ENCODE assay signal across 20 cellular contexts in genomic region chr17:2074919-2075318, GRCh38. TPM values are rescaled to one million over a fixed set of nuclear protein-coding genes. Genes with fewer than 3 reads are reported as not detected.
DNase-seq lines count a peak whose midpoint lies in the region; ATAC-seq and TF ChIP-seq lines count a peak whose summit lies in the region.
"Had no signal": no experiment of that assay in that cellular context is flagged by ENCODE, and none has a peak within 500 bp of the region (broad histone marks: within the 10 kb centered on the region; RNA-seq: fewer than 3 reads in every experiment).

No MANE protein-coding gene starts in this region.

- H3K27ac ChIP-seq in Peyer's patch (peak overlapping the region; percentile 38 to 72 (median 66)), right cardiac atrium (ENCODE audit: low read length) (peak overlapping the region; percentile 78), psoas muscle (peak overlapping the region; percentile 81), GM23248 (no peak overlapping the region)
- H3K27ac ChIP-seq: HL-60 had no signal

- H3K4me3 Mint-ChIP-seq in type B pancreatic cell (no peak overlapping the region), T-helper 17 cell (no peak overlapping the region)
- H3K4me3 Mint-ChIP-seq: activated CD4-positive, alpha-beta T cell treated with anti-CD3 and anti-CD28 coated beads, Interleukin-2, amount 10 ng/mL, durations not matched to agents 7 days and 5 days; H9 had no signal

- H3K27me3 ChIP-seq in Peyer's patch (no peaks in the 10 kb centered on the region), right cardiac atrium (ENCODE audit: control insufficient read depth, insufficient read depth) (no peaks in the 10 kb centered on the region), psoas muscle (ENCODE audit: insufficient read depth in 3 of 3, low read length in 2 of 3) (no peaks in the 10 kb centered on the region), GM23248 (replicated peaks; ENCODE audit: insufficient read depth) (no peaks in the 10 kb centered on the region)

- H3K9me3 ChIP-seq in Peyer's patch (no peaks in the 10 kb centered on the region), right cardiac atrium (ENCODE audit: control insufficient read depth, low read length) (no peaks in the 10 kb centered on the region), psoas muscle (no peaks in the 10 kb centered on the region), GM23248 (ENCODE audit: low read depth) (no peaks in the 10 kb centered on the region), T-helper 17 cell (ENCODE audit: control insufficient read depth, low read length, poor library complexity, severe bottlenecking) (no peaks in the 10 kb centered on the region)
- H3K9me3 ChIP-seq: thoracic aorta had no signal

- WGBS in right cardiac atrium = 63% methylated on average over 10 of the region's 10 CpGs
- WGBS in psoas muscle, 3 donors = 57 to 70% (median 69%) methylated on average over 10 of the region's 10 CpGs
- WGBS in GM23248 (ENCODE audit: low coverage in 1 of 2, low lambda C conversion rate in 2 of 2, missing lambda C conversion rate in 2 of 2), 2 experiments = 85 to 86% methylated on average over 9 to 10 of the region's 10 CpGs

- no peaks in the 10 kb centered on the region for H3K9me2 ChIP-seq in GM23248 (ENCODE audit: insufficient read depth)

- H3K9me3 Mint-ChIP-seq in type B pancreatic cell = no peaks in the 10 kb centered on the region
- H3K9me3 Mint-ChIP-seq: activated CD4-positive, alpha-beta T cell treated with anti-CD3 and anti-CD28 coated beads, Interleukin-2, amount 10 ng/mL, durations not matched to agents 7 days and 5 days; H9 had no signal

- ATAC-seq in right cardiac atrium (no peak), psoas muscle (peak in 2 of 4 donors; percentile 2 to 5), HG02852 (IDR thresholded peaks at IDR 0.05; ENCODE audit: unreplicated experiment) (no peak), T-helper 17 cell (no peak)
- ATAC-seq: K562 had no signal

- in situ Hi-C loops in GM23248 (cut with MboI) = no loop called here

- DNase-seq in Peyer's patch (peak in 1 of 3 donors; percentile 43), right cardiac atrium (peak in 1 of 3 donors; percentile 55), psoas muscle (no peak), type B pancreatic cell (ENCODE audit: extremely low spot score, unreplicated experiment) (no peak), GM23248 (no peak), T-helper 17 cell (no peak)
- DNase-seq: activated CD4-positive, alpha-beta T cell treated with anti-CD3 and anti-CD28 coated beads, Interleukin-2, amount 10 ng/mL, durations not matched to agents 7 days and 5 days; cerebellar nuclear complex; NCI-H2081; NCI-H446 treated with DMSO at 0.1 percent for 48 hours; occipital lobe; stimulated activated CD8-positive, alpha-beta memory T cell treated with anti-CD3 and anti-CD28 coated beads, Interleukin-4, amount 100 ng/mL, for 48 hours; SW 1271 had no signal

- no peak overlapping the region for H2AFZ ChIP-seq in GM23248

- TF ChIP-seq POLR2A in Peyer's patch (IDR thresholded peaks at IDR 0.05) = no peak

- intact Hi-C loops in right cardiac atrium (cut with DNase I) = no loop called here
- intact Hi-C loops in psoas muscle (cut with DNase I) = loop anchor here in 1 of 2 donors (5.0 kb wide), 1 partner anchor 97 kb away; no protein-coding TSS in a partner anchor

- H3K4me2 ChIP-seq in GM23248 (ENCODE audit: unreplicated experiment) = no peak overlapping the region
- H3K4me2 ChIP-seq: smooth muscle cell had no signal

- peaks cover 0 to 23% (median 12%) of the 10 kb centered on the region in 4 donors for H3K4me1 ChIP-seq in Peyer's patch
- peaks cover 19% of the 10 kb centered on the region for H3K4me1 ChIP-seq in right cardiac atrium (ENCODE audit: control insufficient read depth, insufficient read depth, low read length)
- H3K4me1 ChIP-seq in psoas muscle = peaks cover 26% of the 10 kb centered on the region
- peaks cover 10% of the 10 kb centered on the region for H3K4me1 ChIP-seq in GM23248 (ENCODE audit: insufficient read depth)

- H3K4me3 ChIP-seq in Peyer's patch = no peak overlapping the region
- no peak overlapping the region for H3K4me3 ChIP-seq in right cardiac atrium (ENCODE audit: low read length)
- no peak overlapping the region for H3K4me3 ChIP-seq in psoas muscle
- no peak overlapping the region for H3K4me3 ChIP-seq in GM23248
- H3K4me3 ChIP-seq: K562, smooth muscle cell, thoracic aorta had no signal

- H3F3A ChIP-seq in GM23248 (ENCODE audit: insufficient read depth) = no peaks in the 10 kb centered on the region; the same call in 1 of the 2 replicates

- H3K9ac ChIP-seq in GM23248 = no peak overlapping the region

- H3K27me3 Mint-ChIP-seq in type B pancreatic cell (no peaks in the 10 kb centered on the region), T-helper 17 cell (no peaks in the 10 kb centered on the region)
- H3K27me3 Mint-ChIP-seq: activated CD4-positive, alpha-beta T cell treated with anti-CD3 and anti-CD28 coated beads, Interleukin-2, amount 10 ng/mL, durations not matched to agents 7 days and 5 days had no signal

- 0 out of 2 replicates have a peak, but pooled peaks cover 4% of the 10 kb centered on the region for H3K79me2 ChIP-seq in GM23248 (ENCODE audit: insufficient read depth)

- H3K36me3 Mint-ChIP-seq in type B pancreatic cell (peaks cover 27% of the 10 kb centered on the region), T-helper 17 cell (ENCODE audit: low read depth) (peaks cover 21% of the 10 kb centered on the region)

- TF ChIP-seq CTCF in Peyer's patch (IDR thresholded peaks at IDR 0.05) (no peak), psoas muscle (IDR thresholded peaks at IDR 0.05) (no peak), type B pancreatic cell (conservative IDR thresholded peaks at IDR 0.05) (no peak)

- no peaks in the 10 kb centered on the region for H4K20me1 ChIP-seq in GM23248 (ENCODE audit: insufficient read depth)

- H3K27ac Mint-ChIP-seq in type B pancreatic cell (peak overlapping the region; percentile 85), T-helper 17 cell (no peak overlapping the region)

- peaks cover 0 to 11% (median 0%) of the 10 kb centered on the region in 3 donors for H3K36me3 ChIP-seq in Peyer's patch
- peaks cover 0 to 33% of the 10 kb centered on the region in 2 donors for H3K36me3 ChIP-seq in psoas muscle (ENCODE audit: insufficient read depth in 1 of 2, low read depth in 1 of 2)
- H3K36me3 ChIP-seq in GM23248 (ENCODE audit: low read depth) = peaks cover 6% of the 10 kb centered on the region; the same call in 1 of the 2 replicates

- H3K4me1 Mint-ChIP-seq in type B pancreatic cell (ENCODE audit: unreplicated experiment) (peaks cover 49% of the 10 kb centered on the region), T-helper 17 cell (peaks cover 19% of the 10 kb centered on the region)

RNA-seq across cellular contexts. Expression of gene HIC1, which starts 20.0 kb away (rescaled TPM):
- total RNA-seq in Peyer's patch = 10 to 100 TPM in 2 of 4 donors, 1 to 10 TPM in 2; 6.8 to 40.4 (median 12.8) TPM
- 10 to 100 TPM; 16.9 to 33.0 (median 24.7) TPM for total RNA-seq in right cardiac atrium
- 10.3 TPM for polyA plus RNA-seq in right cardiac atrium
- total RNA-seq in psoas muscle = 10 to 100 TPM in 1 of 4 donors, 1 to 10 TPM in 3; 4.3 to 12.6 (median 9.4) TPM
- polyA plus RNA-seq in psoas muscle = 1 to 10 TPM; 2.0 to 3.5 (median 2.1) TPM
- 3.4 and 21.6 TPM in 2 replicates for total RNA-seq in type B pancreatic cell (ENCODE audit: low replicate concordance)
- total RNA-seq in GM23248 (2014; rRNA removed; shearing (Covaris generic)) = 35.0 and 59.8 TPM in 2 replicates
- 1.6 TPM in 2 replicates for polyA plus RNA-seq in GM23248 (2016; fragmentation: Nextera tagmentation; extraction: Ambion mirVana)
- 1 to 10 TPM; 4.6 to 8.1 TPM for total RNA-seq in T-helper 17 cell

RNA-seq across cellular contexts. Expression of gene OVCA2, which starts 33.1 kb away (rescaled TPM):
- total RNA-seq in Peyer's patch (10 to 100 TPM; 32.4 to 49.0 (median 37.8) TPM), right cardiac atrium (10 to 100 TPM; 15.3 to 29.4 (median 20.5) TPM), psoas muscle (10 to 100 TPM; 10.1 to 23.0 (median 15.2) TPM), type B pancreatic cell (ENCODE audit: low replicate concordance) (27.8 and 42.7 TPM in 2 replicates), T-helper 17 cell (10 to 100 TPM; 28.4 to 35.2 TPM)
- polyA plus RNA-seq in right cardiac atrium (35.6 TPM), psoas muscle (10 to 100 TPM; 29.2 to 66.1 (median 33.4) TPM), GM23248 (2016; fragmentation: Nextera tagmentation; extraction: Ambion mirVana) (63.5 and 66.1 TPM in 2 replicates)
- total RNA-seq in GM23248 (2014; rRNA removed; shearing (Covaris generic)) = 67.3 and 92.0 TPM in 2 replicates

RNA-seq across cellular contexts. Expression of gene DPH1, which starts 45.0 kb away (rescaled TPM):
- total RNA-seq in Peyer's patch (100 to 1,000 TPM in 1 of 4 donors, 10 to 100 TPM in 3; 25.9 to 130 (median 64.5) TPM), right cardiac atrium (10 to 100 TPM; 24.7 to 30.7 (median 27.5) TPM), psoas muscle (10 to 100 TPM; 36.9 to 73.4 (median 45.5) TPM), type B pancreatic cell (ENCODE audit: low replicate concordance) (41.5 and 57.1 TPM in 2 replicates), T-helper 17 cell (10 to 100 TPM; 85.1 to 92.6 TPM)
- polyA plus RNA-seq in right cardiac atrium (20.5 TPM), psoas muscle (10 to 100 TPM; 13.5 to 51.9 (median 39.2) TPM), GM23248 (2016; fragmentation: Nextera tagmentation; extraction: Ambion mirVana) (41.1 and 41.2 TPM in 2 replicates)
- 51.2 and 58.1 TPM in 2 replicates for total RNA-seq in GM23248 (2014; rRNA removed; shearing (Covaris generic))

RNA-seq across cellular contexts. Expression of gene RTN4RL1, which starts 49.8 kb away (rescaled TPM):
- total RNA-seq in Peyer's patch = not detected
- total RNA-seq in right cardiac atrium = 1 to 10 TPM; 3.9 to 5.7 (median 4.2) TPM
- polyA plus RNA-seq in right cardiac atrium = 5.4 TPM
- 1 to 10 TPM in 2 of 4 donors, under 1 TPM in 2; 0.65 to 1.7 (median 1.2) TPM for total RNA-seq in psoas muscle
- polyA plus RNA-seq in psoas muscle = 1 to 10 TPM in 1 of 3 donors, under 1 TPM in 2; 0.44 to 1.8 (median 0.70) TPM
- 1.7 and 1.9 TPM in 2 replicates for total RNA-seq in type B pancreatic cell (ENCODE audit: low replicate concordance)
- 0.22 TPM in 1 of 2 replicates, not detected in the other for total RNA-seq in GM23248 (2014; rRNA removed; shearing (Covaris generic))
- polyA plus RNA-seq in GM23248 (2016; fragmentation: Nextera tagmentation; extraction: Ambion mirVana) = not detected in 2 replicates
- total RNA-seq in T-helper 17 cell = under 1 TPM; 0.21 to 0.90 TPM
- total RNA-seq: Daoy, smooth muscle cell had no signal
- polyA plus RNA-seq: smooth muscle cell had no signal
